31 cellular contexts compared by ENCODE assay signal in genomic region chr6:163302747-163303146, GRCh38.
DNase-seq lines count a peak whose midpoint lies in the region; ATAC-seq, FAIRE-seq and TF ChIP-seq lines count a peak whose summit lies in the region.
"Had no signal": no experiment of that assay in that cellular context is flagged by ENCODE, and none has a peak within 500 bp of the region (broad histone marks: within the 10 kb centered on the region; RNA-seq: fewer than 3 reads in every experiment).

No MANE protein-coding gene starts in this region.

- DNase-seq in choroid plexus epithelial cell (ENCODE audit: low read depth) (peak; percentile 65), right atrium auricular region (ENCODE audit: low spot score) (no peak), psoas muscle (no peak), HTR-8/SVneo (ENCODE audit: insufficient read length, low spot score) (no peak), NCI-H345 (lab: John Stamatoyannopoulos, UW) (no peak)
- DNase-seq: AML-193; CD4-positive, alpha-beta T cell; GDM1; HCEC 1CT; Kasumi-1; NCI-H1092 treated with DMSO at 0.1 percent for 48 hours; NCI-H1436; NCI-H1930; NCI-H2107; NCI-H446 treated with DMSO at 0.1 percent for 48 hours; NCI-H526; NCI-H82; NK-92 treated with Interleukin-12 subunit alpha and Interleukin-12 subunit beta, amount 100 ng/mL, for 24 hours; PC-9; SIG-M5 had no signal

- H3K4me1 ChIP-seq in HEK293 (ENCODE audit: control insufficient read depth, insufficient read depth, low read length) (no peaks in the 10 kb centered on the region; the same call in 1 of the 2 replicates), right atrium auricular region (peaks cover 0 to 22% of the 10 kb centered on the region in 2 donors), psoas muscle (peaks cover 30% of the 10 kb centered on the region)
- H3K4me1 ChIP-seq: A549; BLaER1 treated with 17β-estradiol and CSF1 and Interleukin-3, amounts not matched to agents 10 nM and 100 nM had no signal

- TF ChIP-seq CTCF in HEK293 (tag by site-specific recombination; IDR thresholded peaks at IDR 0.05) (no peak), choroid plexus epithelial cell (conservative IDR thresholded peaks at IDR 0.05; ENCODE audit: low read depth, low read length) (no peak), right atrium auricular region (IDR thresholded peaks at IDR 0.05) (no peak), psoas muscle (IDR thresholded peaks at IDR 0.05) (no peak)

- H3K27me3 ChIP-seq in right atrium auricular region = no peaks in the 10 kb centered on the region
- no peaks in the 10 kb centered on the region for H3K27me3 ChIP-seq in psoas muscle (ENCODE audit: insufficient read depth in 3 of 3, low read length in 2 of 3)
- H3K27me3 ChIP-seq: BLaER1 treated with 17β-estradiol and CSF1 and Interleukin-3, amounts not matched to agents 10 nM and 100 nM had no signal

- intact Hi-C loops in psoas muscle (cut with DNase I) = no loop called here

- H3K9me3 ChIP-seq in HEK293 (ENCODE audit: control insufficient read depth, insufficient read depth, low read depth, low read length) (no peaks in the 10 kb centered on the region), right atrium auricular region (no peaks in the 10 kb centered on the region), psoas muscle (no peaks in the 10 kb centered on the region)
- H3K9me3 ChIP-seq: A549 had no signal

- H3K4me3 ChIP-seq in HEK293 (ENCODE audit: low read depth, low read length) (no peak overlapping the region), choroid plexus epithelial cell (ENCODE audit: low read depth, low read length) (no peak overlapping the region), right atrium auricular region (no peak overlapping the region), psoas muscle (no peak overlapping the region)
- H3K4me3 ChIP-seq: A549; BLaER1 treated with 17β-estradiol and CSF1 and Interleukin-3, amounts not matched to agents 10 nM and 100 nM; GM12878; K562; PC-9; SK-N-MC had no signal

- POLR2A ChIA-PET in HEK293 (lab: Yijun Ruan, JAX) = no interaction called here

- H3K27ac ChIP-seq in HEK293 (ENCODE audit: extremely low read depth, low read depth, low read length) (no peak overlapping the region), right atrium auricular region (peak overlapping the region; percentile 51 to 80), psoas muscle (peak overlapping the region; percentile 4)
- H3K27ac ChIP-seq: A549; BLaER1 treated with 17β-estradiol and CSF1 and Interleukin-3, amounts not matched to agents 10 nM and 100 nM; PC-9; RWPE1; SK-N-MC had no signal

- no peak for FAIRE-seq in HTR-8/SVneo (lab: Jason Lieb, UNC)
- FAIRE-seq: A549, D721Med, GM12878, H1, K562 had no signal

- 70 to 75% (median 71%) methylated on average over 9 of the region's 9 CpGs for WGBS in psoas muscle, 3 donors

- CTCF ChIA-PET in HEK293 (lab: Yijun Ruan, JAX) = no interaction called here

- ATAC-seq in psoas muscle (peak in 2 of 4 donors; percentile 42 to 63), HG02970 (IDR thresholded peaks at IDR 0.05; ENCODE audit: low FRiP score, unreplicated experiment) (no peak), HG02759 (IDR thresholded peaks at IDR 0.05; ENCODE audit: unreplicated experiment) (no peak)
- ATAC-seq: A549, GM12878, K562 had no signal

- H3K36me3 ChIP-seq in HEK293 (ENCODE audit: control insufficient read depth in 2 of 2, insufficient read depth in 1 of 2, low read length in 2 of 2) (no peaks in the 10 kb centered on the region), right atrium auricular region (no peaks in the 10 kb centered on the region), psoas muscle (ENCODE audit: insufficient read depth in 1 of 2, low read depth in 1 of 2) (no peaks in the 10 kb centered on the region)
- H3K36me3 ChIP-seq: BLaER1 treated with 17β-estradiol and CSF1 and Interleukin-3, amounts not matched to agents 10 nM and 100 nM had no signal

TF ChIP-seq in HEK293, 187 proteins besides CTCF, POLR2A, EP300 and RAD21:
- TF ChIP-seq ZNF223 (tag by site-specific recombination; IDR thresholded peaks at IDR 0.05) = no peak
- peak; percentile 63 for TF ChIP-seq ZFHX2 (tag by site-specific recombination; conservative IDR thresholded peaks at IDR 0.05)
- peak; percentile 60; the same call in 1 of the 2 replicates for TF ChIP-seq TRIM28 (IDR thresholded peaks at IDR 0.05; ENCODE audit: borderline replicate concordance, low read length)
- peak; percentile 36; the same call in 1 of the 2 replicates for TF ChIP-seq EGR2 (tag by site-specific recombination; IDR thresholded peaks at IDR 0.05; ENCODE audit: low read depth)
- TF ChIP-seq ZFP41 (tag by site-specific recombination; IDR thresholded peaks at IDR 0.05; ENCODE audit: borderline replicate concordance) = no peak
TF ChIP-seq in HEK293: peak in this region for 3.
